21 cellular contexts compared by ENCODE assay signal in the genomic region with DNA sequence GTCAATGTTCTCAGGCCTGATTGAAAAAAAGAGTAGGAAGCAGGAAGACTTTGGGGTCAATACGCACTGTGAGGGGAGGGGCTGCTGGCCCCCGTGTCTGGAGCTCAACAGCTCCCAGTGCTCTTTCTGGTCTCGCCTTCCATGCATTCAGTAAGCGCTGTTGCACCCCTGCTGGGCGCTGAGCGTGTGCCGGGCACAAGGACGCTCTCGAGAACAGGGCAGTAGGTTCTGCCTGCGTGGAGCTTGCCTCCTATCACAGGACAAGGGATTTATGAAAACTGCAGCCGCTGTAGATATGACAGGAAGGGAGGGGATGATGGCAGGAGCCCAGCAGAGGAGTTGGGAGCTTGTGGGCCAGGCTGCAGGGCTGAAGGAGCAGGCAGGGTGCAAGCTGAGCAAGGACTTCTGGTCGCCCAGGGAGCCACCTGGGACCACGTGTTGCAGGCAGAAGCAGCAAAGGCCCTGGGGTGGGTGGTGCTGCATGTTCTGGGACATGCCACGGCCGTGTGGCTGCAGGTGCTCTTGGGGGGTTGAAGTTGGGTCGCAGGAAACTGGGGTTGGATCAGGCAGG.
DNase-seq lines count a peak whose midpoint lies in the region; ATAC-seq and TF ChIP-seq lines count a peak whose summit lies in the region.
"Had no signal": no experiment of that assay in that cellular context is flagged by ENCODE, and none has a peak within 500 bp of the region (broad histone marks: within the 10 kb centered on the region; RNA-seq: fewer than 3 reads in every experiment).

No MANE protein-coding gene starts in this region.

- no peak for ATAC-seq in sciatic nerve
- no peak for ATAC-seq in stimulated activated naive B cell treated with anti-CD40 and anti-IgM and Interleukin-4, amounts not matched to agents 10 μg/mL and 1 μg/mL and 100 μg/mL, for 72 hours (replicated peaks)
- ATAC-seq: HCT116 had no signal

- H3K27me3 ChIP-seq in spleen (replicated peaks in 1 of 7), result peaks cover 0 to 62% (median 4%) of the 10 kb centered on the region in 7 donors

- H3K36me3 Mint-ChIP-seq in CD14-positive monocyte (no peaks in the 10 kb centered on the region), mesothelial cell of epicardium (no peaks in the 10 kb centered on the region)
- H3K36me3 Mint-ChIP-seq in stimulated activated naive B cell treated with anti-CD40 and anti-IgM and Interleukin-4, amounts not matched to agents 10 μg/mL and 1 μg/mL and 100 μg/mL, for 72 hours, result no peaks in the 10 kb centered on the region
- H3K36me3 Mint-ChIP-seq: IgD-negative memory B cell had no signal

- no peak overlapping the region for H3K27ac ChIP-seq in coronary artery
- H3K27ac ChIP-seq in spleen, result no peak overlapping the region
- H3K27ac ChIP-seq: PC-9 had no signal

- peaks cover 0 to 3% (median 0%) of the 10 kb centered on the region in 7 donors for H3K9me3 Mint-ChIP-seq in CD14-positive monocyte
- no peaks in the 10 kb centered on the region for H3K9me3 Mint-ChIP-seq in mesothelial cell of epicardium
- H3K9me3 Mint-ChIP-seq in stimulated activated naive B cell treated with anti-CD40 and anti-IgM and Interleukin-4, amounts not matched to agents 10 μg/mL and 1 μg/mL and 100 μg/mL, for 72 hours, result peaks cover 5 to 15% of the 10 kb centered on the region in 2 donors

- intact Hi-C loops in CD14-positive monocyte (cut with micrococcal nuclease) (no loop called here), spleen (cut with DNase I; ENCODE audit: low total_unique reads) (no loop called here), sciatic nerve (cut with DNase I) (no loop called here)

- H3K4me3 Mint-ChIP-seq in CD14-positive monocyte (no peak overlapping the region), mesothelial cell of epicardium (no peak overlapping the region)
- H3K4me3 Mint-ChIP-seq in stimulated activated naive B cell treated with anti-CD40 and anti-IgM and Interleukin-4, amounts not matched to agents 10 μg/mL and 1 μg/mL and 100 μg/mL, for 72 hours, result no peak overlapping the region
- H3K4me3 Mint-ChIP-seq: CD4-positive, alpha-beta T cell had no signal

- H3K4me1 ChIP-seq in spleen, result no peaks in the 10 kb centered on the region

- WGBS in spleen, 5 donors, result 55 to 75% (median 64%) methylated on average over 12 to 16 of the region's 16 CpGs

- no peaks in the 10 kb centered on the region for H3K9me3 ChIP-seq in spleen

- TF ChIP-seq CTCF in CD14-positive monocyte (IDR thresholded peaks at IDR 0.05), result no peak
- TF ChIP-seq CTCF in coronary artery (IDR thresholded peaks at IDR 0.05), result no peak
- no peak for TF ChIP-seq CTCF in mesothelial cell of epicardium (IDR thresholded peaks at IDR 0.05; ENCODE audit: unreplicated experiment)
- no peak for TF ChIP-seq CTCF in spleen (IDR thresholded peaks at IDR 0.05 in 8 of 11, conservative IDR thresholded peaks at IDR 0.05 in 3 of 11)

- H3K27me3 Mint-ChIP-seq in CD14-positive monocyte (ENCODE audit: low read depth in 3 of 3) (peaks cover 15 to 17% (median 15%) of the 10 kb centered on the region in 3 donors), mesothelial cell of epicardium (ENCODE audit: low read depth) (peaks cover 93% of the 10 kb centered on the region)
- H3K27me3 Mint-ChIP-seq in stimulated activated naive B cell treated with anti-CD40 and anti-IgM and Interleukin-4, amounts not matched to agents 10 μg/mL and 1 μg/mL and 100 μg/mL, for 72 hours, result peaks cover 25 to 32% of the 10 kb centered on the region in 2 donors

- H3K4me3 ChIP-seq in coronary artery (no peak overlapping the region), spleen (no peak overlapping the region)
- H3K4me3 ChIP-seq: PC-9 had no signal

- no peaks in the 10 kb centered on the region for H3K36me3 ChIP-seq in spleen

- DNase-seq in CD14-positive monocyte (ENCODE audit: low spot score) (peak; percentile 29), coronary artery (ENCODE audit: low spot score) (peak; percentile 65), mesothelial cell of epicardium (ENCODE audit: low spot score in 2 of 2, unreplicated experiment in 2 of 2) (peak; percentile 11 to 16), spleen (peak; percentile 68), foreskin melanocyte (no peak), sciatic nerve (ENCODE audit: low spot score) (no peak), DMS153 (lab: John Stamatoyannopoulos, UW) (no peak)
- DNase-seq in stimulated activated naive B cell treated with anti-CD40 and anti-IgM and Interleukin-4, amounts not matched to agents 10 μg/mL and 1 μg/mL and 100 μg/mL, for 72 hours, result no peak
- DNase-seq: GOT3, MV-4-11, NCI-H1105 treated with DMSO at 0.1 percent for 48 hours, NCI-H2029 treated with DMSO at 0.1 percent for 48 hours, NCI-H226, NCI-H510A treated with DMSO at 0.1 percent for 48 hours, NCI-H748 treated with DMSO at 0.1 percent for 48 hours, PC-9, RPMI8226, SHP77 had no signal

- no peak overlapping the region for H3K27ac Mint-ChIP-seq in CD14-positive monocyte
- no peak overlapping the region for H3K27ac Mint-ChIP-seq in mesothelial cell of epicardium
- no peak overlapping the region for H3K27ac Mint-ChIP-seq in stimulated activated naive B cell treated with anti-CD40 and anti-IgM and Interleukin-4, amounts not matched to agents 10 μg/mL and 1 μg/mL and 100 μg/mL, for 72 hours
- H3K27ac Mint-ChIP-seq: CD4-positive, alpha-beta T cell had no signal

- H3K4me1 Mint-ChIP-seq in CD14-positive monocyte (no peaks in the 10 kb centered on the region), mesothelial cell of epicardium (no peaks in the 10 kb centered on the region)
- H3K4me1 Mint-ChIP-seq in stimulated activated naive B cell treated with anti-CD40 and anti-IgM and Interleukin-4, amounts not matched to agents 10 μg/mL and 1 μg/mL and 100 μg/mL, for 72 hours, result no peaks in the 10 kb centered on the region

- TF ChIP-seq POLR2A in spleen (IDR thresholded peaks at IDR 0.05), result no peak

Comparison
In these comparisons a context has a peak if more than half of its experiments do, and no peak if none do; other contexts are left out.
1. DNase-seq: peak in CD14-positive monocyte (single experiment), coronary artery (single experiment), mesothelial cell of epicardium (2 of 2) and spleen (single experiment); none in foreskin melanocyte (single experiment), sciatic nerve (single experiment), DMS153 (single experiment) and stimulated activated naive B cell treated with anti-CD40 and anti-IgM and Interleukin-4, amounts not matched to agents 10 μg/mL and 1 μg/mL and 100 μg/mL, for 72 hours (single experiment).